Comparison of ENCODE assay signal across 13 cellular contexts in genomic region chr2:153235516-153235915, GRCh38.
A peak's percentile ranks its signal among the peaks of the same experiment; 100 is the strongest.
DNase-seq lines count a peak whose midpoint lies in the region; ATAC-seq, FAIRE-seq and TF ChIP-seq lines count a peak whose summit lies in the region.
"Had no signal": no experiment of that assay in that cellular context is flagged by ENCODE, and none has a peak within 500 bp of the region (broad histone marks: within the 10 kb centered on the region; RNA-seq: fewer than 3 reads in every experiment).

No MANE protein-coding gene starts in this region.

- peak; percentile 85 to 90 for ATAC-seq in activated T-cell treated with anti-CD3 and anti-CD28 coated beads, Interleukin-2, amount 50 U/mL, for 4 hours
- ATAC-seq in GM21576 (IDR thresholded peaks at IDR 0.05; ENCODE audit: unreplicated experiment) = peak; percentile 94
- ATAC-seq in HG03342 (IDR thresholded peaks at IDR 0.05; ENCODE audit: unreplicated experiment) = peak; percentile 90
- ATAC-seq: gastroesophageal sphincter had no signal

- peaks cover 19% of the 10 kb centered on the region for H3K4me1 Mint-ChIP-seq in activated T-cell treated with anti-CD3 and anti-CD28 coated beads, Interleukin-2, amount 50 U/mL, for 4 hours (ENCODE audit: low read depth)

- no peak overlapping the region for H3K4me3 ChIP-seq in lower leg skin (ENCODE audit: low read depth, poor library complexity, severe bottlenecking)
- H3K4me3 ChIP-seq: cardiac muscle cell, gastroesophageal sphincter, testis had no signal

- no peak for FAIRE-seq in D721Med (lab: Jason Lieb, UNC)

- no peak for DNase-seq in activated T-cell treated with anti-CD3 and anti-CD28 coated beads, Interleukin-2, amount 50 U/mL, for 4 hours
- DNase-seq in activated T-cell treated with anti-CD3 and anti-CD28 coated beads, Interleukin-2, amount 50 U/mL, for 1 hour = no peak
- peak; percentile 4 for DNase-seq in stimulated activated CD8-positive, alpha-beta memory T cell treated with anti-CD3 and anti-CD28 coated beads, Interleukin-7, amount 100 ng/mL, for 24 hours (ENCODE audit: low read depth)
- DNase-seq in SK-N-DZ (ENCODE audit: low spot score) (no peak), D721Med (ENCODE audit: insufficient read length, low spot score) (no peak), lower leg skin (ENCODE audit: low spot score in 2 of 2) (no peak)
- DNase-seq: activated B cell treated with CpG ODN at 0.5 μM for 24 hours, testis had no signal

- H3K27me3 Mint-ChIP-seq in activated T-cell treated with anti-CD3 and anti-CD28 coated beads, Interleukin-2, amount 50 U/mL, for 4 hours (ENCODE audit: low read depth) = no peaks in the 10 kb centered on the region
- H3K27me3 Mint-ChIP-seq: activated B cell treated with CpG ODN at 0.5 μM for 24 hours had no signal

- intact Hi-C loops in lower leg skin (cut with DNase I; ENCODE audit: low total_unique reads) = no loop called here

- no peak for TF ChIP-seq CTCF in D721Med (IDR thresholded peaks at IDR 0.05; ENCODE audit: insufficient read depth, missing control alignments)
- no peak for TF ChIP-seq CTCF in lower leg skin (IDR thresholded peaks at IDR 0.05)

- TF ChIP-seq POLR2A in lower leg skin (IDR thresholded peaks at IDR 0.05) = no peak

- no peaks in the 10 kb centered on the region for H3K9me3 Mint-ChIP-seq in activated T-cell treated with anti-CD3 and anti-CD28 coated beads, Interleukin-2, amount 50 U/mL, for 4 hours

- no peak overlapping the region for H3K4me3 Mint-ChIP-seq in activated T-cell treated with anti-CD3 and anti-CD28 coated beads, Interleukin-2, amount 50 U/mL, for 4 hours
- H3K4me3 Mint-ChIP-seq: activated B cell treated with CpG ODN at 0.5 μM for 24 hours, mesothelial cell of epicardium had no signal

- WGBS in lower leg skin, 2 donors = 75 to 100% methylated on average over 1 of the region's 1 CpG

- no peaks in the 10 kb centered on the region for H3K36me3 Mint-ChIP-seq in activated T-cell treated with anti-CD3 and anti-CD28 coated beads, Interleukin-2, amount 50 U/mL, for 4 hours (ENCODE audit: insufficient read depth)
- H3K36me3 Mint-ChIP-seq: mesothelial cell of epicardium had no signal
